Comparison of ENCODE assay signal across 13 cellular contexts in genomic region chr2:218618102-218618860, GRCh38. TPM values are rescaled to one million over a fixed set of nuclear protein-coding genes. Genes with fewer than 3 reads are reported as not detected.
DNase-seq lines count a peak whose midpoint lies in the region; ATAC-seq and TF ChIP-seq lines count a peak whose summit lies in the region.
"Had no signal": no experiment of that assay in that cellular context is flagged by ENCODE, and none has a peak within 500 bp of the region (broad histone marks: within the 10 kb centered on the region; RNA-seq: fewer than 3 reads in every experiment).

No MANE protein-coding gene starts in this region.

- no peaks in the 10 kb centered on the region for H3K9me3 ChIP-seq in breast epithelium

- CTCF ChIA-PET in MCF 10A (lab: Yijun Ruan, JAX), result interaction anchor here (0.5 to 1.5 kb wide), 4 partner anchors 11 to 172 kb away, joined by 3 to 6 read pairs (median 4); partner anchors contain the start of gene PLCD4

- ATAC-seq in GM21723 (IDR thresholded peaks at IDR 0.05; ENCODE audit: unreplicated experiment), result no peak
- ATAC-seq: stimulated activated memory B cell treated with anti-CD40 and anti-IgM and Interleukin-4, amounts not matched to agents 10 μg/mL and 1 μg/mL and 100 μg/mL, for 72 hours had no signal

- H3K27me3 ChIP-seq in breast epithelium, result no peaks in the 10 kb centered on the region

- intact Hi-C loops in MCF 10A (cut with micrococcal nuclease) (loop anchor here (1.0 kb wide), 1 partner anchor 211 kb away; no protein-coding TSS in a partner anchor), breast epithelium (cut with DNase I; ENCODE audit: low total_unique reads) (loop anchor here (5.0 kb wide), 1 partner anchor 699 kb away; no protein-coding TSS in a partner anchor)

- BruUV-seq in MCF 10A (replicated peaks; lab: Mats Ljungman, UMichigan), result no TSS peak

- TF ChIP-seq CTCF in MCF 10A (IDR thresholded peaks at IDR 0.05; ENCODE audit: unreplicated experiment) (no peak), breast epithelium (IDR thresholded peaks at IDR 0.05) (no peak), endothelial cell (IDR thresholded peaks at IDR 0.05; ENCODE audit: unreplicated experiment) (no peak)

- H3K9me3 Mint-ChIP-seq in MCF 10A (ENCODE audit: unreplicated experiment), result no peaks in the 10 kb centered on the region
- no peaks in the 10 kb centered on the region for H3K9me3 Mint-ChIP-seq in endothelial cell (ENCODE audit: unreplicated experiment)
- H3K9me3 Mint-ChIP-seq: stimulated activated memory B cell treated with anti-CD40 and anti-IgM and Interleukin-4, amounts not matched to agents 10 μg/mL and 1 μg/mL and 100 μg/mL, for 72 hours had no signal

- H3K4me1 Mint-ChIP-seq in MCF 10A (ENCODE audit: insufficient read depth, unreplicated experiment) (no peaks in the 10 kb centered on the region), endothelial cell (ENCODE audit: unreplicated experiment) (peaks cover 20% of the 10 kb centered on the region)

- no peak overlapping the region for H3K27ac Mint-ChIP-seq in MCF 10A (ENCODE audit: low read depth, unreplicated experiment)
- H3K27ac Mint-ChIP-seq in endothelial cell (ENCODE audit: unreplicated experiment), result peak overlapping the region; percentile 75
- H3K27ac Mint-ChIP-seq: IgD-negative memory B cell; stimulated activated memory B cell treated with anti-CD40 and anti-IgM and Interleukin-4, amounts not matched to agents 10 μg/mL and 1 μg/mL and 100 μg/mL, for 72 hours had no signal

- no peaks in the 10 kb centered on the region for H3K4me1 ChIP-seq in breast epithelium

- TF ChIP-seq POLR2A in breast epithelium (IDR thresholded peaks at IDR 0.05), result no peak

- peak; percentile 31 for DNase-seq in MCF 10A (ENCODE audit: unreplicated experiment)
- no peak for DNase-seq in breast epithelium (ENCODE audit: low spot score in 2 of 2)
- peak; percentile 44 for DNase-seq in NCI-H69 (lab: John Stamatoyannopoulos, UW)
- DNase-seq in endothelial cell (ENCODE audit: low spot score), result no peak
- DNase-seq in NCI-H774 (lab: John Stamatoyannopoulos, UW), result no peak
- no peak for DNase-seq in KG1 (lab: John Stamatoyannopoulos, UW)
- DNase-seq in NCI-H345 (lab: John Stamatoyannopoulos, UW), result no peak
- DNase-seq: activated CD8-positive, alpha-beta memory T cell treated with anti-CD3 and anti-CD28 coated beads, Interleukin-2, amount 50 U/mL, for 4 hours; mesenchymal stem cell; NCI-H2107 had no signal

- POLR2A ChIA-PET in MCF 10A (lab: Yijun Ruan, JAX), result interaction anchor here (3.0 kb wide), 1 partner anchor 11 kb away, joined by 11 read pairs; the partner anchor contains the start of gene PLCD4

- no peaks in the 10 kb centered on the region for H3K27me3 Mint-ChIP-seq in MCF 10A (ENCODE audit: insufficient read depth, unreplicated experiment)
- peaks cover 3% of the 10 kb centered on the region for H3K27me3 Mint-ChIP-seq in endothelial cell (ENCODE audit: unreplicated experiment)
- H3K27me3 Mint-ChIP-seq: IgD-negative memory B cell; stimulated activated memory B cell treated with anti-CD40 and anti-IgM and Interleukin-4, amounts not matched to agents 10 μg/mL and 1 μg/mL and 100 μg/mL, for 72 hours had no signal

- H3K36me3 ChIP-seq in breast epithelium, result no peaks in the 10 kb centered on the region

- no peak overlapping the region for H3K27ac ChIP-seq in breast epithelium

- H3K4me3 Mint-ChIP-seq in MCF 10A (ENCODE audit: unreplicated experiment) (no peak overlapping the region), endothelial cell (ENCODE audit: unreplicated experiment) (peak overlapping the region; percentile 63)
- H3K4me3 Mint-ChIP-seq: IgD-negative memory B cell; stimulated activated memory B cell treated with anti-CD40 and anti-IgM and Interleukin-4, amounts not matched to agents 10 μg/mL and 1 μg/mL and 100 μg/mL, for 72 hours had no signal

- H3K36me3 Mint-ChIP-seq in MCF 10A (ENCODE audit: insufficient read depth, unreplicated experiment) (no peaks in the 10 kb centered on the region), endothelial cell (ENCODE audit: low read depth, unreplicated experiment) (peaks cover 10% of the 10 kb centered on the region)
- H3K36me3 Mint-ChIP-seq: IgD-negative memory B cell; stimulated activated memory B cell treated with anti-CD40 and anti-IgM and Interleukin-4, amounts not matched to agents 10 μg/mL and 1 μg/mL and 100 μg/mL, for 72 hours had no signal

- H3K4me3 ChIP-seq in breast epithelium, result no peak overlapping the region

RNA-seq across cellular contexts. Expression of gene PLCD4, which starts 10.6 kb away (rescaled TPM):
- total RNA-seq in MCF 10A (2022), result 0.40 and 0.86 TPM in 2 replicates
- 1 to 10 TPM; 1.8 to 8.0 (median 2.6) TPM for total RNA-seq in breast epithelium
- total RNA-seq in endothelial cell (ENCODE audit: unreplicated experiment), result 90.2 TPM

RNA-seq across cellular contexts. Expression of gene ZNF142, which starts 41.1 kb away (rescaled TPM):
- total RNA-seq in MCF 10A (2022), result 33.7 and 37.8 TPM in 2 replicates
- 10 to 100 TPM; 12.0 to 16.0 (median 15.4) TPM for total RNA-seq in breast epithelium
- total RNA-seq in endothelial cell (ENCODE audit: unreplicated experiment), result 26.6 TPM

RNA-seq across cellular contexts. Expression of gene BCS1L, which starts 41.2 kb away (rescaled TPM):
- total RNA-seq in MCF 10A (2022) (71.1 and 96.0 TPM in 2 replicates), breast epithelium (10 to 100 TPM; 26.4 to 35.4 (median 32.4) TPM), endothelial cell (ENCODE audit: unreplicated experiment) (39.0 TPM)

RNA-seq across cellular contexts. Expression of gene CNOT9, which starts 49.6 kb away (rescaled TPM):
- 64.9 and 66.1 TPM in 2 replicates for total RNA-seq in MCF 10A (2022)
- total RNA-seq in breast epithelium, result 10 to 100 TPM; 30.6 to 55.6 (median 44.9) TPM
- 56.1 TPM for total RNA-seq in endothelial cell (ENCODE audit: unreplicated experiment)

RNA-seq across cellular contexts. Expression of gene USP37, which starts 50.1 kb away (rescaled TPM):
- 11.6 and 16.4 TPM in 2 replicates for total RNA-seq in MCF 10A (2022)
- total RNA-seq in breast epithelium, result 10 to 100 TPM in 2 of 3 donors, 1 to 10 TPM in 1; 6.9 to 24.6 (median 14.4) TPM
- 16.1 TPM for total RNA-seq in endothelial cell (ENCODE audit: unreplicated experiment)

Comparison
In these comparisons a context has a peak if more than half of its experiments do, and no peak if none do; other contexts are left out.
1. DNase-seq: peak in MCF 10A (single experiment) and NCI-H69 (single experiment); none in breast epithelium (0 of 2), endothelial cell (single experiment), NCI-H774 (single experiment), KG1 (single experiment) and NCI-H345 (single experiment).
2. RNA of gene PLCD4, which starts 10.6 kb away (total RNA-seq): 90.2 TPM in endothelial cell (single experiment); 1.8 to 8.0 TPM in breast epithelium and 0.40 to 0.86 TPM in MCF 10A; every median in the first group is over 10 times any median in the second.